8 cellular contexts compared by ENCODE assay signal in genomic region chr20:53643031-53643832, GRCh38. TPM values are rescaled to one million over a fixed set of nuclear protein-coding genes. Genes with fewer than 3 reads are reported as not detected.
DNase-seq lines count a peak whose midpoint lies in the region; ATAC-seq, FAIRE-seq and TF ChIP-seq lines count a peak whose summit lies in the region.

No MANE protein-coding gene starts in this region.

- H3K36me3 ChIP-seq in OCI-LY3 (replicated peaks; ENCODE audit: low read depth, low read length): no peaks in the 10 kb centered on the region
- no peaks in the 10 kb centered on the region for H3K36me3 ChIP-seq in testis (ENCODE audit: low read depth, missing control alignments)

- H2AFZ ChIP-seq in OCI-LY3 (ENCODE audit: low read depth, low read length): peak overlapping the region; percentile 45

- peak overlapping the region; percentile 79 for H3K4me2 ChIP-seq in OCI-LY3 (ENCODE audit: low read length)

- peak overlapping the region; percentile 63 for H3K9ac ChIP-seq in OCI-LY3 (ENCODE audit: low read length)

- intact Hi-C loops in testis (cut with DNase I; ENCODE audit: low total_unique reads): no loop called here

- H3K4me1 ChIP-seq in OCI-LY3 (ENCODE audit: low read length) (peaks cover 21% of the 10 kb centered on the region), foreskin keratinocyte (peaks cover 4% of the 10 kb centered on the region), testis (peaks cover 5% of the 10 kb centered on the region)

- FAIRE-seq in GM18507 (lab: Jason Lieb, UNC): peak; percentile 94

- no peaks in the 10 kb centered on the region for H3K27me3 Mint-ChIP-seq in activated T-cell treated with anti-CD3 and anti-CD28 coated beads, Interleukin-2, amount 50 U/mL, for 24 hours

- WGBS in testis, 2 donors: 49 to 54% methylated on average over 12 of the region's 12 CpGs

- peaks cover 50% of the 10 kb centered on the region for H3K4me1 Mint-ChIP-seq in activated T-cell treated with anti-CD3 and anti-CD28 coated beads, Interleukin-2, amount 50 U/mL, for 24 hours (ENCODE audit: low read depth)

- no peaks in the 10 kb centered on the region for H4K20me1 ChIP-seq in OCI-LY3 (ENCODE audit: insufficient read depth, low read length)

- no peaks in the 10 kb centered on the region for H3K9me3 ChIP-seq in OCI-LY3 (ENCODE audit: insufficient read depth, low read length)
- H3K9me3 ChIP-seq in testis: no peaks in the 10 kb centered on the region

- H3K27ac ChIP-seq in OCI-LY3 (ENCODE audit: low read length) (peak overlapping the region; percentile 76), foreskin keratinocyte (peak overlapping the region; percentile 74), testis (peak overlapping the region in 1 of 2 donors; percentile 23)

- peak overlapping the region; percentile 69 for H3K4me3 Mint-ChIP-seq in activated T-cell treated with anti-CD3 and anti-CD28 coated beads, Interleukin-2, amount 50 U/mL, for 24 hours

- H3K27ac Mint-ChIP-seq in activated T-cell treated with anti-CD3 and anti-CD28 coated beads, Interleukin-2, amount 50 U/mL, for 24 hours: peak overlapping the region; percentile 93

- no peak for TF ChIP-seq CTCF in OCI-LY3 (IDR thresholded peaks at IDR 0.05; ENCODE audit: low read depth, low read length)
- TF ChIP-seq CTCF in foreskin keratinocyte (conservative IDR thresholded peaks at IDR 0.05): peak; percentile 15
- no peak for TF ChIP-seq CTCF in testis (IDR thresholded peaks at IDR 0.05)

- DNase-seq in GM18507 (ENCODE audit: extremely low spot score, insufficient read length, low read depth) (peak; percentile 71), foreskin keratinocyte (peak; percentile 82 to 89), renal cortical epithelial cell (ENCODE audit: low read depth) (peak; percentile 90), NCI-H2081 treated with DMSO at 0.1 percent for 48 hours (lab: John Stamatoyannopoulos, UW) (no peak), testis (no peak)
- DNase-seq in activated T-cell treated with anti-CD3 and anti-CD28 coated beads, Interleukin-2, amount 50 U/mL, for 24 hours: peak; percentile 65

- H3K4me3 ChIP-seq in OCI-LY3 (ENCODE audit: low read length) (peak overlapping the region; percentile 61), testis (no peak overlapping the region)

- peak; percentile 96 for ATAC-seq in HG02884 (IDR thresholded peaks at IDR 0.05; ENCODE audit: unreplicated experiment)
- peak; percentile 97 for ATAC-seq in foreskin keratinocyte

- no peaks in the 10 kb centered on the region for H3K27me3 ChIP-seq in OCI-LY3 (ENCODE audit: low read depth, low read length)
- no peaks in the 10 kb centered on the region for H3K27me3 ChIP-seq in foreskin keratinocyte
- H3K27me3 ChIP-seq in testis: no peaks in the 10 kb centered on the region

- H3K9me3 Mint-ChIP-seq in activated T-cell treated with anti-CD3 and anti-CD28 coated beads, Interleukin-2, amount 50 U/mL, for 24 hours: no peaks in the 10 kb centered on the region

- no peaks in the 10 kb centered on the region for H3K36me3 Mint-ChIP-seq in activated T-cell treated with anti-CD3 and anti-CD28 coated beads, Interleukin-2, amount 50 U/mL, for 24 hours (ENCODE audit: low read depth)

- TF ChIP-seq POLR2A in testis (IDR thresholded peaks at IDR 0.05): no peak

- H3K79me2 ChIP-seq in OCI-LY3 (ENCODE audit: low read length): no peaks in the 10 kb centered on the region

RNA-seq across cellular contexts. Expression of gene ZNF217, which starts 49.6 kb away (rescaled TPM):
- total RNA-seq in foreskin keratinocyte (36.8 and 37.4 TPM in 2 replicates), renal cortical epithelial cell (49.4 and 55.0 TPM in 2 replicates), testis (10 to 100 TPM; 48.6 to 61.2 TPM)
- polyA plus RNA-seq in foreskin keratinocyte (5.1 and 5.9 TPM in 2 replicates), testis (ENCODE audit: insufficient read depth, low read depth, low replicate concordance) (47.3 TPM)

Comparison
In these comparisons a context has a peak if more than half of its experiments do, and no peak if none do; other contexts are left out.
1. DNase-seq: peak in GM18507 (single experiment), activated T-cell treated with anti-CD3 and anti-CD28 coated beads, Interleukin-2, amount 50 U/mL, for 24 hours (single experiment), foreskin keratinocyte (2 of 2) and renal cortical epithelial cell (single experiment); none in NCI-H2081 treated with DMSO at 0.1 percent for 48 hours (single experiment) and testis (single experiment).